Comparison of ENCODE assay signal across 17 cellular contexts in the genomic region with DNA sequence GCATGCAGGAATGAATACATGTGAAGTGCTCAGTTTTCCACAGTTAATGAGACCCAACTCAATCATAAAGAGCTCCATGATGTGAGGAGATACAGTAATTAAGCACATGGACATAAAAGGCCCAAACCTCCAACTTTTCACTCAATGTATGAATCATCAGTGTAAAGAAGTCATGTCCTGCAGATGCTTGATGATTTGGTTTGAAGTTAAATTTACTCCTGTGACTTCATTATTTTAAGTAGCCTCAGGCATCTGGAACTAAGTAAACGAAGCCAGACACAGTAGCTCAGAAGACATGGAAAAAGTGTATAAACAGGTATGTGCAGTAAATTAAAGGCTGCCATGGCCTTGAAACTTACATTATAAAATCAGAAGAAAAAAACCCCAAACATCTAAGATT. TPM values are rescaled to one million over a fixed set of nuclear protein-coding genes. Genes with fewer than 3 reads are reported as not detected.
A peak's percentile ranks its signal among the peaks of the same experiment; 100 is the strongest.
DNase-seq lines count a peak whose midpoint lies in the region; ATAC-seq, FAIRE-seq and TF ChIP-seq lines count a peak whose summit lies in the region.
"Had no signal": no experiment of that assay in that cellular context is flagged by ENCODE, and none has a peak within 500 bp of the region (broad histone marks: within the 10 kb centered on the region; RNA-seq: fewer than 3 reads in every experiment).

No MANE protein-coding gene starts in this region.

- no peak for FAIRE-seq in bronchial epithelial cell (lab: Jason Lieb, UNC)
- FAIRE-seq: HepG2 had no signal

- H3K4me3 ChIP-seq in HFF-Myc (replicated peaks; ENCODE audit: low read depth, low read length) (no peak overlapping the region), bronchial epithelial cell (ENCODE audit: low read depth, low read length) (no peak overlapping the region), lower leg skin (ENCODE audit: low read depth, poor library complexity, severe bottlenecking) (no peak overlapping the region)

- no peaks in the 10 kb centered on the region for H3K36me3 ChIP-seq in bronchial epithelial cell (ENCODE audit: control insufficient read depth, insufficient read depth, low read length)

- 16 to 43% methylated on average over 1 of the region's 1 CpG for WGBS in lower leg skin, 2 donors

- no peak for TF ChIP-seq POLR2A in lower leg skin (IDR thresholded peaks at IDR 0.05)

- TF ChIP-seq CTCF in AG09319 (IDR thresholded peaks at IDR 0.05; ENCODE audit: low read depth, low read length): no peak
- TF ChIP-seq CTCF in HFF-Myc (IDR thresholded peaks at IDR 0.05; ENCODE audit: low read depth, low read length, missing control alignments): no peak
- TF ChIP-seq CTCF in bronchial epithelial cell (IDR thresholded peaks at IDR 0.05; ENCODE audit: insufficient read depth, low read length, severe bottlenecking): no peak
- TF ChIP-seq CTCF in lower leg skin (IDR thresholded peaks at IDR 0.05): no peak

- no peaks in the 10 kb centered on the region for H3K27me3 ChIP-seq in bronchial epithelial cell (ENCODE audit: control insufficient read depth, insufficient read depth, low read length)

- intact Hi-C loops in lower leg skin (cut with DNase I; ENCODE audit: low total_unique reads): no loop called here

- DNase-seq in AG09319 (ENCODE audit: extremely low read depth, low read depth) (peak; percentile 40), HFF-Myc (ENCODE audit: extremely low read depth, low read depth) (peak; percentile 68), bronchial epithelial cell (ENCODE audit: low read depth) (peak; percentile 17), kidney tubule cell (ENCODE audit: low spot score) (peak; percentile 58), lower leg skin (ENCODE audit: low spot score in 2 of 2) (no peak)
- DNase-seq: DMS 273 treated with DMSO at 0.1 percent for 48 hours, MM.1S, NCI-H1105, NCI-H1694, NCI-H2107, OCI-M1 had no signal

- ATAC-seq in HG03469 (IDR thresholded peaks at IDR 0.05; ENCODE audit: unreplicated experiment) (no peak), HG02970 (IDR thresholded peaks at IDR 0.05; ENCODE audit: low FRiP score, unreplicated experiment) (no peak), GM19455 (IDR thresholded peaks at IDR 0.05; ENCODE audit: unreplicated experiment) (no peak)
- ATAC-seq: HCT116, HepG2 had no signal

RNA-seq across cellular contexts. Expression of gene CCL2, which starts 29.1 kb away (rescaled TPM):
- total RNA-seq in bronchial epithelial cell (not detected in 2 replicates), lower leg skin (10 to 100 TPM in 2 of 4 donors, 1 to 10 TPM in 2; 1.8 to 13.1 (median 7.0) TPM)
- total RNA-seq: HepG2 had no signal

RNA-seq across cellular contexts. Expression of gene CCL7, which starts 44.0 kb away (rescaled TPM):
- total RNA-seq in bronchial epithelial cell (not detected in 2 replicates), lower leg skin (not detected)
- total RNA-seq: A172, HepG2 had no signal

RNA-seq across cellular contexts. Expression of gene CCL11, which starts 59.5 kb away (rescaled TPM):
- total RNA-seq in bronchial epithelial cell: not detected in 2 replicates
- not detected for total RNA-seq in lower leg skin
- total RNA-seq: A172, HepG2 had no signal

Comparison
In these comparisons a context has a peak if more than half of its experiments do, and no peak if none do; other contexts are left out.
1. DNase-seq: peak in AG09319 (single experiment), HFF-Myc (single experiment), bronchial epithelial cell (single experiment) and kidney tubule cell (single experiment); none in lower leg skin (0 of 2).